1 cellular context compared by ENCODE assay signal in the genomic region with DNA sequence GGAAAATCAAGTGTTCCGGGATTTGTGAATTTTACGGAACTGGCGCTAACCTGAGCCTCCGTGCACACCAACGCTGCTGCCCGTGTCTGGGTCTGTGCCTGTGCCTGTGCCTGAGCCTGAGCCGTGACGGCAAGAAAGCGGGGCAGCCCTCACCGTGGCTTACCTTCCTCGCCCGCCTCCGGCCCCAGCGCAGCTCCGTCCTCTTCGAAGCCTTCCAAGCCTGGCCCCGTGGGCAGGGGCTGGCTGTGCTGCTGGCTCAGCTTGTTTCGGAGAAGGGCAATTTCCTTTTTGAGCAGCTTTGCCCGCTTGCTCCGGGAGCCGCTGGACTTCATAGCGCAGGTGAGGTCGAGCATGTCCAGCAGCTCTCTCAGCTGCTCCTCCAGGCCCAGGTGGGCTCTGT.
A peak's percentile ranks its signal among the peaks of the same experiment; 100 is the strongest.
TF ChIP-seq lines count a peak whose summit lies in the region.

No MANE protein-coding gene starts in this region.

TF ChIP-seq in HepG2, 621 proteins besides CTCF, POLR2A, EP300 and RAD21:
- no peak for TF ChIP-seq EHMT2 (IDR thresholded peaks at IDR 0.05; ENCODE audit: borderline replicate concordance, low read depth, low read length)
- peak; percentile 40 for TF ChIP-seq AGO2 (optimal IDR thresholded peaks at IDR 0.05; ENCODE audit: low read depth, low read length)
